In genomic region chr14:62462996-62463395, GRCh38 we compare ENCODE assay signal across 23 cellular contexts.
"Had no signal": no experiment of that assay in that cellular context is flagged by ENCODE, and none has a peak within 500 bp of the region (broad histone marks: within the 10 kb centered on the region; RNA-seq: fewer than 3 reads in every experiment).

No MANE protein-coding gene starts in this region.

- H3K27ac Mint-ChIP-seq: naive thymus-derived CD8-positive, alpha-beta T cell had no signal

- H3K79me2 ChIP-seq: hepatocyte had no signal

- H3K4me1 Mint-ChIP-seq: naive thymus-derived CD8-positive, alpha-beta T cell had no signal

- H2AFZ ChIP-seq: hepatocyte had no signal

- H3K4me1 ChIP-seq: esophagus muscularis mucosa, left ventricle myocardium inferior, right atrium auricular region, sigmoid colon, stomach, transverse colon had no signal

- H3K36me3 Mint-ChIP-seq: naive thymus-derived CD8-positive, alpha-beta T cell had no signal

- H3K4me2 ChIP-seq: hepatocyte had no signal

- H3K27ac ChIP-seq: epithelial cell of prostate, esophagus muscularis mucosa, hepatocyte, left ventricle myocardium inferior, neutrophil, right atrium auricular region, sigmoid colon, stomach, thoracic aorta, transverse colon had no signal

- H3K36me3 ChIP-seq: esophagus muscularis mucosa, left ventricle myocardium inferior, neutrophil, right atrium auricular region, sigmoid colon, stomach, thoracic aorta, transverse colon had no signal

- H3K4me3 Mint-ChIP-seq: naive thymus-derived CD8-positive, alpha-beta T cell had no signal

- ATAC-seq: left cardiac atrium; naive thymus-derived CD8-positive, alpha-beta T cell had no signal

- H3K9me3 ChIP-seq: esophagus muscularis mucosa, left ventricle myocardium inferior, neutrophil, right atrium auricular region, sigmoid colon, stomach, thoracic aorta, transverse colon had no signal

- DNase-seq: cortex of kidney; effector memory CD4-positive, alpha-beta T cell; foreskin melanocyte; head of caudate nucleus; kidney; left cardiac atrium; left ventricle myocardium inferior; naive thymus-derived CD8-positive, alpha-beta T cell; posterior cingulate gyrus; sigmoid colon; small intestine; stimulated activated CD4-positive, alpha-beta T cell treated with anti-CD3 and anti-CD28 coated beads, Interleukin-12 subunit alpha, Interleukin-12 subunit beta, amount 100 ng/mL, for 4 hours; stimulated activated naive CD4-positive, alpha-beta T cell; stomach; substantia nigra; transverse colon had no signal

- H3K4me3 ChIP-seq: esophagus muscularis mucosa, hepatocyte, left ventricle myocardium inferior, lung, right atrium auricular region, sigmoid colon, stomach, thoracic aorta, transverse colon had no signal

- H3K27me3 ChIP-seq: esophagus muscularis mucosa, hepatocyte, neutrophil, right atrium auricular region, sigmoid colon, stomach, transverse colon had no signal
